1 cellular context compared by ENCODE assay signal in genomic region chr22:41831828-41832552, GRCh38.
TF ChIP-seq lines count a peak whose summit lies in the region.

No MANE protein-coding gene starts in this region.

TF ChIP-seq in HepG2, 621 proteins besides CTCF, POLR2A, EP300 and RAD21 (continued from another document):
- TF ChIP-seq ETS1 (CRISPR knock-in tag; IDR thresholded peaks at IDR 0.05), result no peak
- TF ChIP-seq, protein P1, sequence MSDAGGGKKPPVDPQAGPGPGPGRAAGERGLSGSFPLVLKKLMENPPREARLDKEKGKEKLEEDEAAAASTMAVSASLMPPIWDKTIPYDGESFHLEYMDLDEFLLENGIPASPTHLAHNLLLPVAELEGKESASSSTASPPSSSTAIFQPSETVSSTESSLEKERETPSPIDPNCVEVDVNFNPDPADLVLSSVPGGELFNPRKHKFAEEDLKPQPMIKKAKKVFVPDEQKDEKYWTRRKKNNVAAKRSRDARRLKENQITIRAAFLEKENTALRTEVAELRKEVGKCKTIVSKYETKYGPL (CRISPR knock-in tag; IDR thresholded peaks at IDR 0.05), result no peak
- TF ChIP-seq, protein P2, sequence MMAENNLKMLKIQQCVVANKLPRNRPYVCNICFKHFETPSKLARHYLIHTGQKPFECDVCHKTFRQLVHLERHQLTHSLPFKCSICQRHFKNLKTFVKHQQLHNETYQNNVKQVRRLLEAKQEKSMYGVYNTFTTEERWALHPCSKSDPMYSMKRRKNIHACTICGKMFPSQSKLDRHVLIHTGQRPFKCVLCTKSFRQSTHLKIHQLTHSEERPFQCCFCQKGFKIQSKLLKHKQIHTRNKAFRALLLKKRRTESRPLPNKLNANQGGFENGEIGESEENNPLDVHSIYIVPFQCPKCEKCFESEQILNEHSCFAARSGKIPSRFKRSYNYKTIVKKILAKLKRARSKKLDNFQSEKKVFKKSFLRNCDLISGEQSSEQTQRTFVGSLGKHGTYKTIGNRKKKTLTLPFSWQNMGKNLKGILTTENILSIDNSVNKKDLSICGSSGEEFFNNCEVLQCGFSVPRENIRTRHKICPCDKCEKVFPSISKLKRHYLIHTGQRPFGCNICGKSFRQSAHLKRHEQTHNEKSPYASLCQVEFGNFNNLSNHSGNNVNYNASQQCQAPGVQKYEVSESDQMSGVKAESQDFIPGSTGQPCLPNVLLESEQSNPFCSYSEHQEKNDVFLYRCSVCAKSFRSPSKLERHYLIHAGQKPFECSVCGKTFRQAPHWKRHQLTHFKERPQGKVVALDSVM (CRISPR knock-in tag; IDR thresholded peaks at IDR 0.05), result no peak
- TF ChIP-seq IRF2 (CRISPR knock-in tag; IDR thresholded peaks at IDR 0.05), result no peak
- TF ChIP-seq ZNF274 (CRISPR knock-in tag; IDR thresholded peaks at IDR 0.05), result 0 out of 2 replicates have a peak, but pooled peaks have one; percentile 69
- TF ChIP-seq, protein P3, sequence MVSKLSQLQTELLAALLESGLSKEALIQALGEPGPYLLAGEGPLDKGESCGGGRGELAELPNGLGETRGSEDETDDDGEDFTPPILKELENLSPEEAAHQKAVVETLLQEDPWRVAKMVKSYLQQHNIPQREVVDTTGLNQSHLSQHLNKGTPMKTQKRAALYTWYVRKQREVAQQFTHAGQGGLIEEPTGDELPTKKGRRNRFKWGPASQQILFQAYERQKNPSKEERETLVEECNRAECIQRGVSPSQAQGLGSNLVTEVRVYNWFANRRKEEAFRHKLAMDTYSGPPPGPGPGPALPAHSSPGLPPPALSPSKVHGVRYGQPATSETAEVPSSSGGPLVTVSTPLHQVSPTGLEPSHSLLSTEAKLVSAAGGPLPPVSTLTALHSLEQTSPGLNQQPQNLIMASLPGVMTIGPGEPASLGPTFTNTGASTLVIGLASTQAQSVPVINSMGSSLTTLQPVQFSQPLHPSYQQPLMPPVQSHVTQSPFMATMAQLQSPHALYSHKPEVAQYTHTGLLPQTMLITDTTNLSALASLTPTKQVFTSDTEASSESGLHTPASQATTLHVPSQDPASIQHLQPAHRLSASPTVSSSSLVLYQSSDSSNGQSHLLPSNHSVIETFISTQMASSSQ (IDR thresholded peaks at IDR 0.05; ENCODE audit: low read depth), result no peak
- TF ChIP-seq, protein P3 (CRISPR knock-in tag; IDR thresholded peaks at IDR 0.05; ENCODE audit: borderline replicate concordance), result no peak
- TF ChIP-seq ZNF674 (CRISPR knock-in tag; IDR thresholded peaks at IDR 0.05; ENCODE audit: low read depth), result no peak
- no peak for TF ChIP-seq ZNF644 (CRISPR knock-in tag; IDR thresholded peaks at IDR 0.05; ENCODE audit: low read depth)
- no peak for TF ChIP-seq ZNF615 (CRISPR knock-in tag; IDR thresholded peaks at IDR 0.05; ENCODE audit: borderline replicate concordance)
TF ChIP-seq in HepG2: peak in this region for 28.
